ENCODE assay signal across 10 cellular contexts in genomic region chr1:226814751-226815496, GRCh38. TPM values are rescaled to one million over a fixed set of nuclear protein-coding genes. Genes with fewer than 3 reads are reported as not detected.
A peak's percentile ranks its signal among the peaks of the same experiment; 100 is the strongest.
DNase-seq lines count a peak whose midpoint lies in the region; ATAC-seq and TF ChIP-seq lines count a peak whose summit lies in the region.
"Had no signal": no experiment of that assay in that cellular context is flagged by ENCODE, and none has a peak within 500 bp of the region (broad histone marks: within the 10 kb centered on the region; RNA-seq: fewer than 3 reads in every experiment).

No MANE protein-coding gene starts in this region.

- peaks cover 52% of the 10 kb centered on the region for H3K4me1 ChIP-seq in SJCRH30
- H3K4me1 ChIP-seq in psoas muscle, result peaks cover 29% of the 10 kb centered on the region

- H3K4me1 Mint-ChIP-seq in natural killer cell, result no peaks in the 10 kb centered on the region

- H3K27ac Mint-ChIP-seq in natural killer cell, result no peak overlapping the region
- H3K27ac Mint-ChIP-seq: T-helper 1 cell treated with Interleukin-12 subunit alpha and Interleukin-12 subunit beta and Interleukin-4 antibody, amounts not matched to agents 30 μg/mL and 1 μg/mL, for 36 hours had no signal

- H3K36me3 ChIP-seq in SJCRH30 (no peaks in the 10 kb centered on the region), psoas muscle (ENCODE audit: insufficient read depth in 1 of 2, low read depth in 1 of 2) (no peaks in the 10 kb centered on the region)

- H3K9me3 ChIP-seq in SJCRH30 (replicated peaks) (no peaks in the 10 kb centered on the region; the same call in 1 of the 2 replicates), psoas muscle (no peaks in the 10 kb centered on the region)

- TF ChIP-seq CTCF in psoas muscle (IDR thresholded peaks at IDR 0.05) (no peak), natural killer cell (IDR thresholded peaks at IDR 0.05) (no peak)

- H3K27me3 Mint-ChIP-seq in natural killer cell (ENCODE audit: low read depth in 2 of 2), result peaks cover 0 to 2% of the 10 kb centered on the region in 2 donors
- H3K27me3 Mint-ChIP-seq: CD4-positive, alpha-beta memory T cell had no signal

- peak; percentile 94 to 97 (median 95) for ATAC-seq in psoas muscle
- no peak for ATAC-seq in HG02970 (IDR thresholded peaks at IDR 0.05; ENCODE audit: low FRiP score, unreplicated experiment)
- ATAC-seq in natural killer cell, result no peak

- no peak overlapping the region for H3K4me3 ChIP-seq in SJCRH30
- no peak overlapping the region for H3K4me3 ChIP-seq in psoas muscle

- H3K4me3 Mint-ChIP-seq in natural killer cell, result no peak overlapping the region
- H3K4me3 Mint-ChIP-seq: T-helper 1 cell treated with Interleukin-12 subunit alpha and Interleukin-12 subunit beta and Interleukin-4 antibody, amounts not matched to agents 30 μg/mL and 1 μg/mL, for 36 hours had no signal

- DNase-seq in NCI-H526 (lab: John Stamatoyannopoulos, UW) (peak; percentile 35 to 65), NCI-H526 treated with DMSO at 0.1 percent for 48 hours (lab: John Stamatoyannopoulos, UW) (no peak), SJCRH30 (peak; percentile 86 to 93), foreskin melanocyte (peak; percentile 91), psoas muscle (peak; percentile 83 to 91), natural killer cell (no peak)
- DNase-seq in stimulated activated naive CD4-positive, alpha-beta T cell treated with Interleukin-2 at 50 U/mL for 16 hours (lab: John Stamatoyannopoulos, UW), result no peak

- 9 to 13% (median 12%) methylated on average over 10 of the region's 10 CpGs for WGBS in psoas muscle, 3 donors

- intact Hi-C loops in psoas muscle (cut with DNase I) (no loop called here), natural killer cell (cut with micrococcal nuclease) (no loop called here)

- no peaks in the 10 kb centered on the region for H3K9me3 Mint-ChIP-seq in natural killer cell
- H3K9me3 Mint-ChIP-seq: CD4-positive, alpha-beta memory T cell; T-helper 1 cell treated with Interleukin-12 subunit alpha and Interleukin-12 subunit beta and Interleukin-4 antibody, amounts not matched to agents 30 μg/mL and 1 μg/mL, for 36 hours had no signal

- no peaks in the 10 kb centered on the region for H3K36me3 Mint-ChIP-seq in natural killer cell
- H3K36me3 Mint-ChIP-seq: CD4-positive, alpha-beta memory T cell had no signal

- peak overlapping the region; percentile 68 for H3K27ac ChIP-seq in SJCRH30
- H3K27ac ChIP-seq in psoas muscle, result peak overlapping the region; percentile 94

- H3K27me3 ChIP-seq in SJCRH30, result no peaks in the 10 kb centered on the region
- no peaks in the 10 kb centered on the region for H3K27me3 ChIP-seq in psoas muscle (ENCODE audit: insufficient read depth in 3 of 3, low read length in 2 of 3)

RNA-seq across cellular contexts. Expression of gene PSEN2, which starts 55.5 kb away (rescaled TPM):
- 41.4 and 45.2 TPM in 2 replicates for total RNA-seq in SJCRH30 (2014; rRNA removed; shearing (Covaris generic))
- total RNA-seq in psoas muscle, result 10 to 100 TPM; 26.2 to 31.5 (median 28.0) TPM
- 10 to 100 TPM; 15.5 to 30.6 (median 19.4) TPM for polyA plus RNA-seq in psoas muscle
- total RNA-seq in natural killer cell, result 10 to 100 TPM; 12.6 to 22.8 (median 14.9) TPM

Comparison
In these comparisons a context has a peak if more than half of its experiments do, and no peak if none do; other contexts are left out.
1. DNase-seq: peak in NCI-H526 (2 of 2), SJCRH30 (2 of 2), foreskin melanocyte (single experiment) and psoas muscle (2 of 2); none in NCI-H526 treated with DMSO at 0.1 percent for 48 hours (single experiment), stimulated activated naive CD4-positive, alpha-beta T cell treated with Interleukin-2 at 50 U/mL for 16 hours (single experiment) and natural killer cell (single experiment).
2. ATAC-seq: peak in psoas muscle (4 of 4); none in HG02970 (single experiment) and natural killer cell (0 of 3).